ENCODE assay signal across 16 cellular contexts in the genomic region with DNA sequence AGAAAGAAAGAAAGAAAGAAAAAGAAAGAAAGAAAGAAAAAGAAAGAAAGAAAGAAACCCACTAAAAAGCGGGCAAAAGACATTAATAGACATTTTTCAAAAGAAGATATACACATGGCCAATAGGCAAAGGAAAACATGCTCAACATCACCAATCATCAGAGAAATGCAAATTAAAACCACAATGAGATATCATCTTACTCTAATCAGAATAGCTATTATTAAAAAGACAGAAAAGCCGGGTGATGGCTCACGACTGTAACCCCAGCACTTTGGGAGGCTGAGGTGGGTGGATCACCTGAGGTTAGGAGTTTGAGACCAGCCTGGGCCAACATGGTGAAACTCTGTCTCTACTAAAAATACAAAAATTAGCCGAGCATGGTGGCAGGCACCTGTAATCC. TPM values are rescaled to one million over a fixed set of nuclear protein-coding genes. Genes with fewer than 3 reads are reported as not detected.
"Had no signal": no experiment of that assay in that cellular context is flagged by ENCODE, and none has a peak within 500 bp of the region (broad histone marks: within the 10 kb centered on the region; RNA-seq: fewer than 3 reads in every experiment).

No MANE protein-coding gene starts in this region.

RNA-seq across cellular contexts. Expression of a gene that starts 5.5 kb away (rescaled TPM):
- total RNA-seq: kidney, left colon, left lung, lower lobe of right lung, mammary epithelial cell, neural crest cell, osteoblast, right cardiac atrium, sigmoid colon, stomach, thyroid gland, transverse colon, upper lobe of left lung, urinary bladder, vagina had no signal
- polyA plus RNA-seq: mammary epithelial cell, pancreas, right cardiac atrium, stomach had no signal

RNA-seq across cellular contexts. Expression of a gene that starts 9.5 kb away (rescaled TPM):
- total RNA-seq: mammary epithelial cell, neural crest cell had no signal
- polyA plus RNA-seq: mammary epithelial cell had no signal

RNA-seq across cellular contexts. Expression of a gene that starts 34.5 kb away (rescaled TPM):
- total RNA-seq: left colon, mammary epithelial cell, neural crest cell, osteoblast, right cardiac atrium, sigmoid colon, transverse colon had no signal
- polyA plus RNA-seq: pancreas, right cardiac atrium had no signal
